Comparison of ENCODE assay signal across 8 cellular contexts in genomic region chr5:83718195-83718825, GRCh38. TPM values are rescaled to one million over a fixed set of nuclear protein-coding genes. Genes with fewer than 3 reads are reported as not detected.
A peak's percentile ranks its signal among the peaks of the same experiment; 100 is the strongest.
DNase-seq lines count a peak whose midpoint lies in the region; ATAC-seq and TF ChIP-seq lines count a peak whose summit lies in the region.

No MANE protein-coding gene starts in this region.

- peaks cover 42% of the 10 kb centered on the region for H3K4me1 Mint-ChIP-seq in neural crest cell
- H3K4me1 Mint-ChIP-seq in T-helper 2 cell treated with Interferon-gamma antibody and Interleukin-4, amounts not matched to agents 5 μg/mL and 100 μg/mL, for 36 hours (ENCODE audit: low read depth), result no peaks in the 10 kb centered on the region

- peaks cover 20% of the 10 kb centered on the region for H3K27me3 Mint-ChIP-seq in neural crest cell (ENCODE audit: low read depth)
- peaks cover 36% of the 10 kb centered on the region for H3K27me3 Mint-ChIP-seq in T-helper 2 cell treated with Interferon-gamma antibody and Interleukin-4, amounts not matched to agents 5 μg/mL and 100 μg/mL, for 36 hours (ENCODE audit: low read depth)

- peak overlapping the region; percentile 39 for H3K4me3 Mint-ChIP-seq in neural crest cell
- H3K4me3 Mint-ChIP-seq in T-helper 2 cell treated with Interferon-gamma antibody and Interleukin-4, amounts not matched to agents 5 μg/mL and 100 μg/mL, for 36 hours, result no peak overlapping the region

- ATAC-seq in GM19023 (IDR thresholded peaks at IDR 0.05; ENCODE audit: unreplicated experiment) (peak; percentile 66), HG03060 (IDR thresholded peaks at IDR 0.05; ENCODE audit: low read depth, unreplicated experiment) (peak; percentile 54)

- H2AFZ ChIP-seq in SU-DHL-6 (ENCODE audit: low read depth, low read length, severe bottlenecking), result no peak overlapping the region

- TF ChIP-seq CTCF in SU-DHL-6 (IDR thresholded peaks at IDR 0.05; ENCODE audit: insufficient read depth, low read length, poor library complexity, severe bottlenecking) (peak; percentile 64), neural crest cell (conservative IDR thresholded peaks at IDR 0.05) (peak; percentile 95)

- H3K4me2 ChIP-seq in SU-DHL-6 (ENCODE audit: low read depth, low read length, poor library complexity, severe bottlenecking), result no peak overlapping the region

- H3K9ac ChIP-seq in SU-DHL-6 (ENCODE audit: low read length), result no peak overlapping the region

- no peaks in the 10 kb centered on the region for H3K9me3 ChIP-seq in SU-DHL-6 (ENCODE audit: insufficient read depth, low read length)

- H4K20me1 ChIP-seq in SU-DHL-6 (ENCODE audit: low read depth, low read length), result no peaks in the 10 kb centered on the region

- DNase-seq in COLO829 (ENCODE audit: low spot score), result peak; percentile 53
- peak; percentile 63 for DNase-seq in NCI-H146 treated with DMSO at 0.1 percent for 48 hours (lab: John Stamatoyannopoulos, UW; ENCODE audit: unreplicated experiment)
- DNase-seq in fibroblast of gingiva (ENCODE audit: low read depth), result peak; percentile 53
- DNase-seq in neural crest cell (ENCODE audit: low read depth, low spot score), result peak; percentile 40
- no peak for DNase-seq in T-helper 2 cell treated with Interferon-gamma antibody and Interleukin-4, amounts not matched to agents 5 μg/mL and 100 μg/mL, for 36 hours (ENCODE audit: low spot score)

- no peaks in the 10 kb centered on the region for H3K36me3 Mint-ChIP-seq in neural crest cell (ENCODE audit: low read depth)
- no peaks in the 10 kb centered on the region for H3K36me3 Mint-ChIP-seq in T-helper 2 cell treated with Interferon-gamma antibody and Interleukin-4, amounts not matched to agents 5 μg/mL and 100 μg/mL, for 36 hours (ENCODE audit: low read depth)

- no peak overlapping the region for H3K4me3 ChIP-seq in SU-DHL-6 (ENCODE audit: insufficient read depth, low read length, poor library complexity, severe bottlenecking)

- no peaks in the 10 kb centered on the region for H3F3A ChIP-seq in SU-DHL-6 (ENCODE audit: insufficient read depth)

- H3K79me2 ChIP-seq in SU-DHL-6 (ENCODE audit: insufficient read depth, low read length), result no peaks in the 10 kb centered on the region

- no peak overlapping the region for H3K27ac Mint-ChIP-seq in neural crest cell (ENCODE audit: unreplicated experiment)
- H3K27ac Mint-ChIP-seq in T-helper 2 cell treated with Interferon-gamma antibody and Interleukin-4, amounts not matched to agents 5 μg/mL and 100 μg/mL, for 36 hours, result no peak overlapping the region

- no peak overlapping the region for H3K27ac ChIP-seq in SU-DHL-6 (ENCODE audit: low read depth, low read length)

- H3K36me3 ChIP-seq in SU-DHL-6 (ENCODE audit: low read length), result no peaks in the 10 kb centered on the region

- no peaks in the 10 kb centered on the region for H3K9me2 ChIP-seq in SU-DHL-6 (replicated peaks; ENCODE audit: insufficient read depth, low read length)

- H3K27me3 ChIP-seq in SU-DHL-6 (ENCODE audit: low read length), result no peaks in the 10 kb centered on the region

- no peaks in the 10 kb centered on the region for H3K9me3 Mint-ChIP-seq in neural crest cell
- no peaks in the 10 kb centered on the region for H3K9me3 Mint-ChIP-seq in T-helper 2 cell treated with Interferon-gamma antibody and Interleukin-4, amounts not matched to agents 5 μg/mL and 100 μg/mL, for 36 hours

RNA-seq across cellular contexts. Expression of gene HAPLN1, which starts 2.3 kb away (rescaled TPM):
- total RNA-seq in neural crest cell, result 0.75 and 1.4 TPM in 2 replicates
